Comparison of ENCODE assay signal across 11 cellular contexts in the genomic region with DNA sequence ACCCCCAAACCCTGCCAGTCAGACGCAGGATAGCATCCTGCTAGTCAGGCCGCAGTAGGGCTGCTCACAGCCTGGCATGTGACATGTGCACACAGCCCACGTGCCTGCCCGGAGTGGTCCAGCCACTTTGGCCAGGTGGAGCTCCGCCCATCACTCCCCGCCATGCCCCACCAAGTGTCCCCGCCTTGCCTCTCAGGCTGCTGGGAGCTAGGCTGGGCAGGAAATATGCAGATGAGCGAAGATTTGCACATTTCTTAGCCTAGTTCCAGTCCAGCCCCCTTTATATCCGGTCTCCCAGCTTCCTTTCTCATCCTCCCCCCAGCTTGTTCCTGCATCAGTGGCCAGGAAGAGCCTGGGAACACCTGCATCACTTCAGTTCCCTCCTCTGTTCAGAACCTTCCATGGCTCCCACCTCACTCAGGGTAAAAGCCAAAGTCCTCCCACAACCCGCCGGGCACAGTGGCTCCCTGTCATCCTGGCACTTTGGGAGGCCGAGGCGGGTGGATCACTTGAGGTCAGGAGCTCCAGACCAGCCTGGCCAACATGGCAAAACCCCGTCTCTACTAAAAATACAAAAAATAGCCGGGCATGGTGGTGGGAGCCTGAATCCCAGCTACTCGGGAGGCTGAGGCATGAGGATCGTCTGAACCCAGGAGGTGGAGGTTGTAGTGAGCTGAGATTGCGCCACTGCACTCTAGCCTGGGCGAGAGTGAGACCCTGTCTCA. TPM values are rescaled to one million over a fixed set of nuclear protein-coding genes. Genes with fewer than 3 reads are reported as not detected.
DNase-seq lines count a peak whose midpoint lies in the region; ATAC-seq and TF ChIP-seq lines count a peak whose summit lies in the region.
"Had no signal": no experiment of that assay in that cellular context is flagged by ENCODE, and none has a peak within 500 bp of the region (broad histone marks: within the 10 kb centered on the region; RNA-seq: fewer than 3 reads in every experiment).

No MANE protein-coding gene starts in this region.

- no peaks in the 10 kb centered on the region for H3K4me1 ChIP-seq in psoas muscle

- H3K9me3 ChIP-seq in psoas muscle: no peaks in the 10 kb centered on the region

- H3K36me3 ChIP-seq in psoas muscle (ENCODE audit: insufficient read depth in 1 of 2, low read depth in 1 of 2): no peaks in the 10 kb centered on the region

- peaks cover 53 to 80% of the 10 kb centered on the region in 2 donors for H3K27me3 Mint-ChIP-seq in T-cell

- H3K9me3 Mint-ChIP-seq in T-cell: no peaks in the 10 kb centered on the region

- peak overlapping the region in 2 of 3 donors; percentile 24 to 28 for H3K4me3 Mint-ChIP-seq in T-cell

- TF ChIP-seq CTCF in psoas muscle (IDR thresholded peaks at IDR 0.05): no peak

- POLR2A ChIA-PET in T-cell (lab: Charles Lee): no interaction called here

- no peak overlapping the region for H3K4me3 ChIP-seq in psoas muscle

- peaks cover 0 to 31% (median 12%) of the 10 kb centered on the region in 3 donors for H3K27me3 ChIP-seq in psoas muscle (ENCODE audit: insufficient read depth in 3 of 3, low read length in 2 of 3)

- no peaks in the 10 kb centered on the region for H3K36me3 Mint-ChIP-seq in T-cell

- intact Hi-C loops in psoas muscle (cut with DNase I): no loop called here

- H3K27ac Mint-ChIP-seq in T-cell: no peak overlapping the region

- 61 to 70% (median 67%) methylated on average over 19 of the region's 19 CpGs for WGBS in psoas muscle, 3 donors

- H3K4me1 Mint-ChIP-seq in T-cell: peaks cover 0 to 8% (median 4%) of the 10 kb centered on the region in 3 donors

- H3K27ac ChIP-seq in psoas muscle (no peak overlapping the region), substantia nigra (ENCODE audit: low read depth, low read length, poor library complexity, severe bottlenecking) (no peak overlapping the region)

- ATAC-seq in T-cell (replicated peaks in 1 of 4) (no peak), psoas muscle (peak; percentile 34 to 43 (median 39)), HG02678 (IDR thresholded peaks at IDR 0.05; ENCODE audit: unreplicated experiment) (no peak)

- peak; percentile 69 for DNase-seq in ELF-1 (ENCODE audit: low read depth, low spot score)
- no peak for DNase-seq in T-cell
- DNase-seq in iPS DF 19.7 (ENCODE audit: low read depth, low spot score): peak; percentile 59
- peak in 1 of 2 donors; percentile 69 for DNase-seq in psoas muscle
- no peak for DNase-seq in stimulated activated CD4-positive, alpha-beta T cell treated with anti-CD3 and anti-CD28 coated beads, Interleukin-1b, Interleukin-23, amount 100 ng/mL, for 48 hours
- DNase-seq in substantia nigra (lab: John Stamatoyannopoulos, UW): no peak
- DNase-seq in activated T-cell treated with anti-CD3 and anti-CD28 coated beads, Interleukin-2, amount 50 U/mL, for 48 hours: no peak
- DNase-seq: DMS79 treated with DMSO at 0.1 percent for 48 hours, occipital lobe had no signal

- CTCF ChIA-PET in T-cell (lab: Charles Lee): no interaction called here

RNA-seq across cellular contexts. Expression of gene DOCK6, which starts 2.3 kb away (rescaled TPM):
- total RNA-seq in T-cell (1 to 10 TPM in 3 of 5 donors, under 1 TPM in 2; 0.78 to 1.8 (median 1.0) TPM), psoas muscle (10 to 100 TPM; 14.5 to 27.1 (median 17.8) TPM)
- 10 to 100 TPM in 2 of 3 donors, 1 to 10 TPM in 1; 8.7 to 16.0 (median 11.4) TPM for polyA plus RNA-seq in psoas muscle

RNA-seq across cellular contexts. Expression of gene ANGPTL8, which starts 25.2 kb away (rescaled TPM):
- not detected for total RNA-seq in T-cell
- total RNA-seq in psoas muscle: under 1 TPM in 2 of 4 donors, not detected in 2; 0.48 to 0.49 TPM
- polyA plus RNA-seq in psoas muscle: 10 to 100 TPM in 1 of 3 donors, under 1 TPM in 2; 0.08 to 14.6 (median 0.15) TPM
- total RNA-seq: fibroblast of villous mesenchyme, occipital lobe had no signal

RNA-seq across cellular contexts. Expression of gene TSPAN16, which starts 31.3 kb away (rescaled TPM):
- total RNA-seq in T-cell (not detected), psoas muscle (not detected)
- not detected for polyA plus RNA-seq in psoas muscle
- total RNA-seq: fibroblast of villous mesenchyme, occipital lobe had no signal

Comparison
In these comparisons a context has a peak if more than half of its experiments do, and no peak if none do; other contexts are left out.
1. DNase-seq: peak in ELF-1 (single experiment) and iPS DF 19.7 (single experiment); none in T-cell (0 of 34), stimulated activated CD4-positive, alpha-beta T cell treated with anti-CD3 and anti-CD28 coated beads, Interleukin-1b, Interleukin-23, amount 100 ng/mL, for 48 hours (single experiment), substantia nigra (0 of 49) and activated T-cell treated with anti-CD3 and anti-CD28 coated beads, Interleukin-2, amount 50 U/mL, for 48 hours (0 of 2).
2. ATAC-seq: peak in psoas muscle (4 of 4); none in T-cell (0 of 4) and HG02678 (single experiment).
3. RNA of gene DOCK6, which starts 2.3 kb away (total RNA-seq): 14.5 to 27.1 TPM in psoas muscle; 0.78 to 1.8 TPM in T-cell; every median in the first group is over 4 times any median in the second.